9 cellular contexts compared by ENCODE assay signal in the genomic region with DNA sequence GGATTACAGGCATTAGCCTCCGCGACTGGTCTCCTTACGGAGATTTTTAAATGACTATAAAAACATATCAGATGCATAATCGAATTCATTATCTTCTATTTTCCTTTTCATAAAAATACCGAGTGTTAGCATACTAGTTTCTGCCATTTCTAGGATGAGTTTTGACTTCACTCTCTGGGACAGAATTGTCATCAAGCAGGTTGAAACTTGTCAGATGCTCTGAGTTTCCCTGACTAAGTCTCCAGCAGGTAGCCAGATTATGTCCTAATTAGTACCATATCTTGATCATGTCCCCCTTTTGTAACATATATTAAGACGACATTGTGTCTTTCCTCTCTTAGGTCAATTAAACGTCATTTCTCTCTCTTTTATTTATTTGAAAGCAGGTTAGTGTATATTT.
"Had no signal": no experiment of that assay in that cellular context is flagged by ENCODE, and none has a peak within 500 bp of the region (broad histone marks: within the 10 kb centered on the region; RNA-seq: fewer than 3 reads in every experiment).

No MANE protein-coding gene starts in this region.

- ATAC-seq: HCT116, HepG2 had no signal

- H3K36me3 ChIP-seq: HAP-1 had no signal

- H3K27ac ChIP-seq: HL-60 had no signal

- H3K9me3 Mint-ChIP-seq: HFFc6 had no signal

- H3K9ac ChIP-seq: GM23248 had no signal

- H3K9me3 ChIP-seq: HAP-1 had no signal

- H3K4me3 Mint-ChIP-seq: HFFc6, IgD-negative memory B cell had no signal

- H3K4me1 Mint-ChIP-seq: IgD-negative memory B cell had no signal

- H3K36me3 Mint-ChIP-seq: IgD-negative memory B cell had no signal

- H3K4me1 ChIP-seq: HAP-1 had no signal

- DNase-seq: GOT3, H7, HFFc6 had no signal

- H3K4me3 ChIP-seq: GM23248, HAP-1 had no signal

- H3K27ac Mint-ChIP-seq: HFFc6, IgD-negative memory B cell had no signal
